ENCODE assay signal across 17 cellular contexts in genomic region chr14:98270201-98270600, GRCh38.
"Had no signal": no experiment of that assay in that cellular context is flagged by ENCODE, and none has a peak within 500 bp of the region (broad histone marks: within the 10 kb centered on the region; RNA-seq: fewer than 3 reads in every experiment).

No MANE protein-coding gene starts in this region.

- DNase-seq: cortex of kidney; dorsolateral prefrontal cortex; effector memory CD4-positive, alpha-beta T cell; erythroblast; gastrocnemius medialis; heart right ventricle; hypothalamus; islet precursor cell; natural killer cell; posterior cingulate gyrus; right cardiac atrium; stimulated activated CD4-positive, alpha-beta T cell treated with anti-CD3 and anti-CD28 coated beads, Interleukin-2, amount 100 ng/mL, for 48 hours; stimulated activated naive CD4-positive, alpha-beta T cell treated with Interleukin-2 at 50 U/mL for 16 hours; trophoblast cell had no signal

- H3K4me3 Mint-ChIP-seq: central memory CD8-positive, alpha-beta T cell; natural killer cell; neural crest cell had no signal

- ATAC-seq: gastrocnemius medialis, heart right ventricle, natural killer cell, right cardiac atrium had no signal

- H3K4me1 Mint-ChIP-seq: neural crest cell had no signal

- H3K9me3 ChIP-seq: gastrocnemius medialis had no signal

- H3K27ac ChIP-seq: dorsolateral prefrontal cortex, gastrocnemius medialis, heart right ventricle had no signal

- H3K27me3 ChIP-seq: gastrocnemius medialis had no signal

- H3K27ac Mint-ChIP-seq: natural killer cell had no signal

- H3K36me3 ChIP-seq: gastrocnemius medialis, heart right ventricle had no signal

- H3K4me3 ChIP-seq: dorsolateral prefrontal cortex, gastrocnemius medialis, heart right ventricle, smooth muscle cell had no signal

- H3K4me1 ChIP-seq: gastrocnemius medialis, heart right ventricle had no signal

- H3K27me3 Mint-ChIP-seq: central memory CD8-positive, alpha-beta T cell had no signal
